16 cellular contexts compared by ENCODE assay signal in the genomic region with DNA sequence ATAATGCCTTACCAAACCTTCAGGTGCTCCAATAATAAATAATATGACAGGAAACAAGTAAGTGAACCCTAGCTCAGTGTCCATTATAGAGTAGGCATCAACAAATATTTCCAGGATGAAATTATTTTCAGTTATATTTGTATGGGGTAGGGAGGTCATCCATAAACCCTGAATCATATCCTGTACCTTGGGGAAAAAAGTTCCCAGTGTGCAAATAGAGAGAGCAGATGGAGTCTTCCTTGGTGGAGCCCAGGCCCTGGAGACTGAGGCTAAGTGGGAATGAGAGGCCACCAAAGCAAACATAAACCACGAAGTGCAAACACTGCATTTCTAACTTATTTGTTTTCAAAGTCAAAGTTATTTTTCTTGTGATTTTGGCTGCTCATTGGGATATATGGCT. TPM values are rescaled to one million over a fixed set of nuclear protein-coding genes. Genes with fewer than 3 reads are reported as not detected.
A peak's percentile ranks its signal among the peaks of the same experiment; 100 is the strongest.
DNase-seq lines count a peak whose midpoint lies in the region; ATAC-seq and TF ChIP-seq lines count a peak whose summit lies in the region.
"Had no signal": no experiment of that assay in that cellular context is flagged by ENCODE, and none has a peak within 500 bp of the region (broad histone marks: within the 10 kb centered on the region; RNA-seq: fewer than 3 reads in every experiment).

No MANE protein-coding gene starts in this region.

- H3K23ac ChIP-seq in mesenchymal stem cell (ENCODE audit: low read length in 2 of 2): no peak overlapping the region

- peaks cover 28 to 62% of the 10 kb centered on the region in 2 donors for H3K36me3 Mint-ChIP-seq in activated T-cell treated with anti-CD3 and anti-CD28 coated beads, Interleukin-2, amount 50 U/mL, for 72 hours (ENCODE audit: insufficient read depth in 2 of 2)
- peaks cover 88% of the 10 kb centered on the region for H3K36me3 Mint-ChIP-seq in activated CD8-positive, alpha-beta T cell treated with anti-CD3 and anti-CD28 coated beads for 36 hours (ENCODE audit: low read depth)
- H3K36me3 Mint-ChIP-seq in type B pancreatic cell: peaks cover 38% of the 10 kb centered on the region

- CTCF ChIA-PET in activated CD8-positive, alpha-beta T cell treated with anti-CD3 and anti-CD28 coated beads for 36 hours (lab: Charles Lee): interaction anchor here (0.8 to 2.6 kb wide), 4 partner anchors 8 to 35 kb away, joined by 3 to 11 read pairs (median 3); a partner anchor contains a TSS

- H3K14ac ChIP-seq in mesenchymal stem cell (ENCODE audit: low read length in 2 of 2): no peak overlapping the region

- no peak for ATAC-seq in activated T-cell treated with anti-CD3 and anti-CD28 coated beads, Interleukin-2, amount 50 U/mL, for 72 hours (replicated peaks in 1 of 2)
- ATAC-seq in activated CD8-positive, alpha-beta T cell treated with anti-CD3 and anti-CD28 coated beads for 36 hours: no peak

- H3K9me3 ChIP-seq in mesenchymal stem cell (ENCODE audit: control insufficient read depth, low read length): no peaks in the 10 kb centered on the region

- no peak overlapping the region for H3K18ac ChIP-seq in mesenchymal stem cell (ENCODE audit: low read depth in 1 of 2, low read length in 2 of 2)

- H3K9ac ChIP-seq in mesenchymal stem cell (ENCODE audit: low read length): no peak overlapping the region

- peaks cover 0 to 4% of the 10 kb centered on the region in 2 experiments for H3K36me3 ChIP-seq in mesenchymal stem cell (ENCODE audit: control insufficient read depth in 1 of 2, insufficient read depth in 2 of 2, low read depth in 1 of 2, low read length in 2 of 2)

- peaks cover 66% of the 10 kb centered on the region for H3K4me1 Mint-ChIP-seq in activated T-cell treated with anti-CD3 and anti-CD28 coated beads, Interleukin-2, amount 50 U/mL, for 72 hours (ENCODE audit: low read depth)
- H3K4me1 Mint-ChIP-seq in activated CD8-positive, alpha-beta T cell treated with anti-CD3 and anti-CD28 coated beads for 36 hours (ENCODE audit: low read depth): peaks cover 71% of the 10 kb centered on the region
- peaks cover 19% of the 10 kb centered on the region for H3K4me1 Mint-ChIP-seq in type B pancreatic cell (ENCODE audit: unreplicated experiment)

- no peak overlapping the region for H3K4me3 ChIP-seq in mesenchymal stem cell (ENCODE audit: insufficient read depth in 1 of 2, low read depth in 1 of 2, low read length in 2 of 2)
- H3K4me3 ChIP-seq: skin epidermis had no signal

- POLR2A ChIA-PET in activated CD8-positive, alpha-beta T cell treated with anti-CD3 and anti-CD28 coated beads for 36 hours (lab: Charles Lee): interaction anchor here (0.6 to 3.8 kb wide), 4 partner anchors 12 to 79 kb away, joined by 3 to 41 read pairs (median 4); a partner anchor contains a TSS

- intact Hi-C loops in activated CD8-positive, alpha-beta T cell treated with anti-CD3 and anti-CD28 coated beads for 36 hours (cut with micrococcal nuclease): loop anchor here (2.0 kb wide), 1 partner anchor 14 kb away; a partner anchor contains a TSS

- no peak overlapping the region for H3K27ac ChIP-seq in mesenchymal stem cell (ENCODE audit: low read length, poor library complexity, severe bottlenecking)

- peak overlapping the region; percentile 84 to 90 for H3K4me3 Mint-ChIP-seq in activated T-cell treated with anti-CD3 and anti-CD28 coated beads, Interleukin-2, amount 50 U/mL, for 72 hours
- H3K4me3 Mint-ChIP-seq in activated CD8-positive, alpha-beta T cell treated with anti-CD3 and anti-CD28 coated beads for 36 hours: peak overlapping the region; percentile 68
- no peak overlapping the region for H3K4me3 Mint-ChIP-seq in type B pancreatic cell
- H3K4me3 Mint-ChIP-seq: neural crest cell had no signal

- H2AK5ac ChIP-seq in mesenchymal stem cell (ENCODE audit: low read length, severe bottlenecking): no peak overlapping the region

- no peak overlapping the region for H4K91ac ChIP-seq in mesenchymal stem cell (ENCODE audit: low read length)

- H3K27me3 ChIP-seq in mesenchymal stem cell (ENCODE audit: control insufficient read depth in 1 of 2, insufficient read depth in 1 of 2, low read length in 2 of 2): no peaks in the 10 kb centered on the region

- H2BK5ac ChIP-seq in mesenchymal stem cell (ENCODE audit: low read depth, low read length, poor library complexity, severe bottlenecking): no peak overlapping the region

- no peaks in the 10 kb centered on the region for H3K27me3 Mint-ChIP-seq in activated T-cell treated with anti-CD3 and anti-CD28 coated beads, Interleukin-2, amount 50 U/mL, for 72 hours (ENCODE audit: low read depth)
- no peaks in the 10 kb centered on the region for H3K27me3 Mint-ChIP-seq in activated CD8-positive, alpha-beta T cell treated with anti-CD3 and anti-CD28 coated beads for 36 hours
- H3K27me3 Mint-ChIP-seq in type B pancreatic cell: no peaks in the 10 kb centered on the region

- DNase-seq in activated T-cell treated with anti-CD3 and anti-CD28 coated beads, Interleukin-2, amount 50 U/mL, for 72 hours: no peak
- DNase-seq in activated T-cell treated with anti-CD3 and anti-CD28 coated beads for 4 hours (no peak), kidney tubule cell (ENCODE audit: low spot score) (peak; percentile 30), type B pancreatic cell (ENCODE audit: extremely low spot score, unreplicated experiment) (no peak), mesenchymal stem cell (no peak), SW480 (ENCODE audit: low spot score) (no peak), COLO829 (ENCODE audit: low spot score) (no peak)
- DNase-seq in activated CD8-positive, alpha-beta T cell treated with anti-CD3 and anti-CD28 coated beads for 36 hours: no peak
- DNase-seq: NCI-H1694 treated with DMSO at 0.1 percent for 48 hours, SHP77 treated with DMSO at 0.1 percent for 48 hours had no signal

- H2BK12ac ChIP-seq in mesenchymal stem cell (ENCODE audit: low read length in 2 of 2): no peak overlapping the region

- WGBS in mesenchymal stem cell: 83% methylated on average over 1 of the region's 1 CpG

- H3K9me3 Mint-ChIP-seq in activated T-cell treated with anti-CD3 and anti-CD28 coated beads, Interleukin-2, amount 50 U/mL, for 72 hours: no peaks in the 10 kb centered on the region
- no peaks in the 10 kb centered on the region for H3K9me3 Mint-ChIP-seq in activated CD8-positive, alpha-beta T cell treated with anti-CD3 and anti-CD28 coated beads for 36 hours
- peaks cover 9% of the 10 kb centered on the region for H3K9me3 Mint-ChIP-seq in type B pancreatic cell

- H2BK15ac ChIP-seq in mesenchymal stem cell (ENCODE audit: low read depth, poor library complexity, severe bottlenecking): no peak overlapping the region

- no peak overlapping the region for H3K4ac ChIP-seq in mesenchymal stem cell (ENCODE audit: low read depth in 1 of 2, low read length in 2 of 2)

- H3K79me1 ChIP-seq in mesenchymal stem cell (replicated peaks; ENCODE audit: low read length, poor library complexity, severe bottlenecking): no peaks in the 10 kb centered on the region

- peaks cover 8% of the 10 kb centered on the region for H3K4me1 ChIP-seq in mesenchymal stem cell (ENCODE audit: control insufficient read depth, insufficient read depth, low read depth, low read length)

- H2BK120ac ChIP-seq in mesenchymal stem cell (ENCODE audit: low read depth, low read length): no peak overlapping the region

- no peak for TF ChIP-seq CTCF in activated CD8-positive, alpha-beta T cell treated with anti-CD3 and anti-CD28 coated beads for 36 hours (IDR thresholded peaks at IDR 0.05)
- no peak for TF ChIP-seq CTCF in type B pancreatic cell (conservative IDR thresholded peaks at IDR 0.05)

- H2AFZ ChIP-seq in mesenchymal stem cell (ENCODE audit: low read depth, low read length): no peak overlapping the region

- H3K4me2 ChIP-seq in mesenchymal stem cell (ENCODE audit: low read length, poor library complexity, severe bottlenecking): no peak overlapping the region

- no peak overlapping the region for H4K8ac ChIP-seq in mesenchymal stem cell (ENCODE audit: low read length)

- H3K27ac Mint-ChIP-seq in activated T-cell treated with anti-CD3 and anti-CD28 coated beads, Interleukin-2, amount 50 U/mL, for 72 hours: peak overlapping the region; percentile 96
- H3K27ac Mint-ChIP-seq in activated CD8-positive, alpha-beta T cell treated with anti-CD3 and anti-CD28 coated beads for 36 hours: peak overlapping the region; percentile 97
- H3K27ac Mint-ChIP-seq in type B pancreatic cell: peak overlapping the region; percentile 40

RNA-seq across cellular contexts. Expression of a gene that starts 8.5 kb away (rescaled TPM):
- total RNA-seq in activated T-cell treated with anti-CD3 and anti-CD28 coated beads, Interleukin-2, amount 50 U/mL, for 72 hours: 1 to 10 TPM; 3.8 to 4.0 TPM
- 1 to 10 TPM; 2.3 to 3.4 TPM for total RNA-seq in activated CD8-positive, alpha-beta T cell treated with anti-CD3 and anti-CD28 coated beads for 36 hours
- total RNA-seq in type B pancreatic cell (ENCODE audit: low replicate concordance): 12.4 and 42.3 TPM in 2 replicates
- 0.54 TPM for polyA plus RNA-seq in mesenchymal stem cell (2013, experiment 1 of 2)
- 0.11 TPM for polyA plus RNA-seq in mesenchymal stem cell (2013, experiment 2 of 2)
- total RNA-seq: frontal cortex, H1, neural crest cell had no signal
- polyA plus RNA-seq: H1 had no signal

RNA-seq across cellular contexts. Expression of a gene that starts 14.5 kb away (rescaled TPM):
- total RNA-seq in activated T-cell treated with anti-CD3 and anti-CD28 coated beads, Interleukin-2, amount 50 U/mL, for 72 hours: 100 to 1,000 TPM; 402 to 450 TPM
- 100 to 1,000 TPM; 765 to 771 TPM for total RNA-seq in activated CD8-positive, alpha-beta T cell treated with anti-CD3 and anti-CD28 coated beads for 36 hours
- total RNA-seq in type B pancreatic cell (ENCODE audit: low replicate concordance): 17.0 and 60.8 TPM in 2 replicates
- 46.6 TPM for polyA plus RNA-seq in mesenchymal stem cell (2013, experiment 1 of 2)
- polyA plus RNA-seq in mesenchymal stem cell (2013, experiment 2 of 2): 45.6 TPM

RNA-seq across cellular contexts. Expression of a gene that starts 26.0 kb away (rescaled TPM):
- total RNA-seq in activated T-cell treated with anti-CD3 and anti-CD28 coated beads, Interleukin-2, amount 50 U/mL, for 72 hours: not detected
- total RNA-seq in activated CD8-positive, alpha-beta T cell treated with anti-CD3 and anti-CD28 coated beads for 36 hours: not detected
- total RNA-seq in type B pancreatic cell (ENCODE audit: low replicate concordance): not detected in 2 replicates
- not detected for polyA plus RNA-seq in mesenchymal stem cell (2013, experiment 1 of 2)
- not detected for polyA plus RNA-seq in mesenchymal stem cell (2013, experiment 2 of 2)
- total RNA-seq: frontal cortex, H1, neural crest cell, ureter had no signal
- polyA plus RNA-seq: H1, keratinocyte had no signal

Comparison
In these comparisons a context has a peak if more than half of its experiments do, and no peak if none do; other contexts are left out.
1. H3K27ac Mint-ChIP-seq: peak in every context shown above with its lines; median percentile 97 in activated CD8-positive, alpha-beta T cell treated with anti-CD3 and anti-CD28 coated beads for 36 hours; 96 in activated T-cell treated with anti-CD3 and anti-CD28 coated beads, Interleukin-2, amount 50 U/mL, for 72 hours; 40 in type B pancreatic cell.